Comparison of ENCODE assay signal across 8 cellular contexts in genomic region chr2:202634556-202635440, GRCh38. TPM values are rescaled to one million over a fixed set of nuclear protein-coding genes. Genes with fewer than 3 reads are reported as not detected.
A peak's percentile ranks its signal among the peaks of the same experiment; 100 is the strongest.
DNase-seq lines count a peak whose midpoint lies in the region; ATAC-seq, FAIRE-seq and TF ChIP-seq lines count a peak whose summit lies in the region.

Gene FAM117B, plus strand, starts transcription at chr2:202634969. Its CDS starts 219 bp downstream, at chr2:202635188.

- intact Hi-C loops in tibial artery (cut with DNase I; ENCODE audit: low total_unique reads) = loop anchor here (10.0 kb wide), 2 partner anchors 180 to 380 kb away; partner anchors contain the start of gene NBEAL1

- TF ChIP-seq CTCF in cardiac muscle cell (IDR thresholded peaks at IDR 0.05; ENCODE audit: low read depth, low read length) (peak; percentile 6), parathyroid adenoma (IDR thresholded peaks at IDR 0.05) (no peak), tibial artery (IDR thresholded peaks at IDR 0.05) (no peak)

- H3K4me1 ChIP-seq in adipocyte (ENCODE audit: control insufficient read depth, insufficient read depth, low read length) = no peaks in the 10 kb centered on the region
- peaks cover 3% of the 10 kb centered on the region for H3K4me1 ChIP-seq in cardiac muscle cell (ENCODE audit: low read depth)
- peaks cover 6% of the 10 kb centered on the region for H3K4me1 ChIP-seq in parathyroid adenoma
- peaks cover 0 to 30% (median 6%) of the 10 kb centered on the region in 4 donors for H3K4me1 ChIP-seq in tibial artery

- H3K4me3 ChIP-seq in adipocyte (ENCODE audit: low read length) (peak within 1 kb of the TSS; percentile 86), cardiac muscle cell (peak within 1 kb of the TSS; percentile 100), parathyroid adenoma (ENCODE audit: low read depth, low read length) (peak within 1 kb of the TSS; percentile 98), tibial artery (peak within 1 kb of the TSS; percentile 98 to 99)

- H3K27me3 ChIP-seq in adipocyte (replicated peaks; ENCODE audit: control insufficient read depth, insufficient read depth, low read length) = no peaks in the 10 kb centered on the region
- H3K27me3 ChIP-seq in cardiac muscle cell = no peaks in the 10 kb centered on the region
- no peaks in the 10 kb centered on the region for H3K27me3 ChIP-seq in parathyroid adenoma (ENCODE audit: control insufficient read depth, insufficient read depth, low read length)
- H3K27me3 ChIP-seq in tibial artery = no peaks in the 10 kb centered on the region

- peaks cover 5% of the 10 kb centered on the region for H3K79me2 ChIP-seq in parathyroid adenoma

- ATAC-seq in HG02840 (IDR thresholded peaks at IDR 0.05; ENCODE audit: low FRiP score, unreplicated experiment) = peak; percentile 90

- peak; percentile 37 for TF ChIP-seq POLR2A in GM12892 (IDR thresholded peaks at IDR 0.05; ENCODE audit: low read depth, low read length)

- H3K4me2 ChIP-seq in parathyroid adenoma (ENCODE audit: low read length) = peak within 1 kb of the TSS; percentile 66

- FAIRE-seq in GM12892 (lab: Jason Lieb, UNC) = peak; percentile 94

- peak; percentile 92 for DNase-seq in GM12892 (ENCODE audit: insufficient read length)
- peak; percentile 99 for DNase-seq in NCI-H1436 (lab: John Stamatoyannopoulos, UW)
- peak; percentile 96 for DNase-seq in SW480 (ENCODE audit: low spot score)
- DNase-seq in adipocyte (ENCODE audit: low read depth) = peak; percentile 99
- DNase-seq in cardiac muscle cell (ENCODE audit: low read depth in 1 of 2, low spot score in 1 of 2) = peak; percentile 98 to 100
- peak; percentile 99 to 100 for DNase-seq in tibial artery

- H3K9me3 ChIP-seq in adipocyte (ENCODE audit: control insufficient read depth, low read length) = no peaks in the 10 kb centered on the region
- no peaks in the 10 kb centered on the region for H3K9me3 ChIP-seq in cardiac muscle cell (ENCODE audit: low read depth)
- no peaks in the 10 kb centered on the region for H3K9me3 ChIP-seq in parathyroid adenoma (ENCODE audit: control insufficient read depth, low read length)
- H3K9me3 ChIP-seq in tibial artery = no peaks in the 10 kb centered on the region

- H3K27ac ChIP-seq in cardiac muscle cell (peak within 1 kb of the TSS; percentile 86), parathyroid adenoma (peak within 1 kb of the TSS; percentile 90), tibial artery (peak within 1 kb of the TSS; percentile 89 to 94)

- H3K36me3 ChIP-seq in adipocyte (ENCODE audit: control insufficient read depth, insufficient read depth, low read length, severe bottlenecking) (no peaks in the 10 kb centered on the region), cardiac muscle cell (no peaks in the 10 kb centered on the region), parathyroid adenoma (ENCODE audit: control insufficient read depth, insufficient read depth, low read length) (no peaks in the 10 kb centered on the region), tibial artery (no peaks in the 10 kb centered on the region)

- H3K9ac ChIP-seq in adipocyte (ENCODE audit: low read length) (peak within 1 kb of the TSS; percentile 83), parathyroid adenoma (peak within 1 kb of the TSS; percentile 86)

- H2AFZ ChIP-seq in parathyroid adenoma = peak within 1 kb of the TSS; percentile 95

RNA-seq across cellular contexts. Expression of gene FAM117B, which starts in this region (rescaled TPM):
- polyA plus RNA-seq in GM12892 (2012; ENCODE audit: missing spikeins) = 3.1 TPM
- total RNA-seq in cardiac muscle cell = 8.5 and 8.8 TPM in 2 replicates
- polyA plus RNA-seq in cardiac muscle cell = 11.4 and 11.5 TPM in 2 replicates

Comparison
In these comparisons a context has a peak if more than half of its experiments do, and no peak if none do; other contexts are left out.
1. Peak in every context shown above with its lines: DNase-seq, ATAC-seq, H3K4me3 ChIP-seq and H3K27ac ChIP-seq.